ENCODE assay signal across 8 cellular contexts in genomic region chr22:23220485-23221350, GRCh38. TPM values are rescaled to one million over a fixed set of nuclear protein-coding genes. Genes with fewer than 3 reads are reported as not detected.
DNase-seq lines count a peak whose midpoint lies in the region; ATAC-seq and TF ChIP-seq lines count a peak whose summit lies in the region.

No MANE protein-coding gene starts in this region.

- H3K4me3 Mint-ChIP-seq in CD4-positive, CD25-positive, alpha-beta regulatory T cell: peak overlapping the region; percentile 82 to 90 (median 90)
- H3K4me3 Mint-ChIP-seq in T-helper 2 cell treated with Interferon-gamma antibody and Interleukin-4, amounts not matched to agents 5 μg/mL and 100 μg/mL, for 36 hours: peak overlapping the region; percentile 71
- no peak overlapping the region for H3K4me3 Mint-ChIP-seq in endothelial cell (ENCODE audit: unreplicated experiment)

- H3K4me1 Mint-ChIP-seq in CD4-positive, CD25-positive, alpha-beta regulatory T cell: peaks cover 8 to 96% (median 65%) of the 10 kb centered on the region in 4 donors
- H3K4me1 Mint-ChIP-seq in T-helper 2 cell treated with Interferon-gamma antibody and Interleukin-4, amounts not matched to agents 5 μg/mL and 100 μg/mL, for 36 hours (ENCODE audit: low read depth): peaks cover 80% of the 10 kb centered on the region
- H3K4me1 Mint-ChIP-seq in endothelial cell (ENCODE audit: unreplicated experiment): peaks cover 90% of the 10 kb centered on the region

- H3K36me3 ChIP-seq in CD4-positive, CD25-positive, alpha-beta regulatory T cell (ENCODE audit: control insufficient read depth, insufficient read depth, low read length): no peaks in the 10 kb centered on the region
- no peaks in the 10 kb centered on the region for H3K36me3 ChIP-seq in cardiac muscle cell

- no peaks in the 10 kb centered on the region for H3K27me3 ChIP-seq in CD4-positive, CD25-positive, alpha-beta regulatory T cell (ENCODE audit: control insufficient read depth, insufficient read depth, low read length)
- no peaks in the 10 kb centered on the region for H3K27me3 ChIP-seq in cardiac muscle cell

- H3K9me3 ChIP-seq in CD4-positive, CD25-positive, alpha-beta regulatory T cell (ENCODE audit: control insufficient read depth in 2 of 2, low read length in 2 of 2): no peaks in the 10 kb centered on the region
- H3K9me3 ChIP-seq in cardiac muscle cell (ENCODE audit: low read depth): no peaks in the 10 kb centered on the region

- ATAC-seq in CD4-positive, CD25-positive, alpha-beta regulatory T cell (ENCODE audit: low read depth in 2 of 2): peak; percentile 33 to 44
- no peak for ATAC-seq in HG03135 (IDR thresholded peaks at IDR 0.05; ENCODE audit: unreplicated experiment)
- ATAC-seq in GM18870 (IDR thresholded peaks at IDR 0.05; ENCODE audit: unreplicated experiment): no peak

- H3K4me3 ChIP-seq in CD4-positive, CD25-positive, alpha-beta regulatory T cell (ENCODE audit: low read depth, low read length): no peak overlapping the region
- H3K4me3 ChIP-seq in cardiac muscle cell: no peak overlapping the region

- H3K27ac ChIP-seq in CD4-positive, CD25-positive, alpha-beta regulatory T cell (ENCODE audit: insufficient read depth, low read length, poor library complexity, severe bottlenecking): peak overlapping the region; percentile 56
- H3K27ac ChIP-seq in cardiac muscle cell: peak overlapping the region; percentile 76

- H3K36me3 Mint-ChIP-seq in CD4-positive, CD25-positive, alpha-beta regulatory T cell: no peaks in the 10 kb centered on the region
- no peaks in the 10 kb centered on the region for H3K36me3 Mint-ChIP-seq in T-helper 2 cell treated with Interferon-gamma antibody and Interleukin-4, amounts not matched to agents 5 μg/mL and 100 μg/mL, for 36 hours (ENCODE audit: low read depth)
- peaks cover 4% of the 10 kb centered on the region for H3K36me3 Mint-ChIP-seq in endothelial cell (ENCODE audit: low read depth, unreplicated experiment)

- peaks cover 0 to 2% (median 0%) of the 10 kb centered on the region in 7 donors for H3K9me3 Mint-ChIP-seq in CD4-positive, CD25-positive, alpha-beta regulatory T cell
- H3K9me3 Mint-ChIP-seq in T-helper 2 cell treated with Interferon-gamma antibody and Interleukin-4, amounts not matched to agents 5 μg/mL and 100 μg/mL, for 36 hours: no peaks in the 10 kb centered on the region
- no peaks in the 10 kb centered on the region for H3K9me3 Mint-ChIP-seq in endothelial cell (ENCODE audit: unreplicated experiment)

- in situ Hi-C loops in G401 (cut with HindIII; ENCODE audit: low sequenced_read_pairs): no loop called here

- peak in 1 of 3 donors; percentile 60 for DNase-seq in CD4-positive, CD25-positive, alpha-beta regulatory T cell
- peak; percentile 74 for DNase-seq in GM20000 (ENCODE audit: low spot score)
- DNase-seq in T-helper 2 cell treated with Interferon-gamma antibody and Interleukin-4, amounts not matched to agents 5 μg/mL and 100 μg/mL, for 36 hours (ENCODE audit: low spot score): peak; percentile 12
- peak in 1 of 2 donors; percentile 75 for DNase-seq in cardiac muscle cell (ENCODE audit: low read depth in 1 of 2, low spot score in 1 of 2)
- no peak for DNase-seq in G401 (ENCODE audit: low spot score)
- DNase-seq in endothelial cell (ENCODE audit: low spot score): no peak

- no peaks in the 10 kb centered on the region for H3K27me3 Mint-ChIP-seq in CD4-positive, CD25-positive, alpha-beta regulatory T cell
- H3K27me3 Mint-ChIP-seq in T-helper 2 cell treated with Interferon-gamma antibody and Interleukin-4, amounts not matched to agents 5 μg/mL and 100 μg/mL, for 36 hours (ENCODE audit: low read depth): no peaks in the 10 kb centered on the region
- H3K27me3 Mint-ChIP-seq in endothelial cell (ENCODE audit: unreplicated experiment): peaks cover 12% of the 10 kb centered on the region

- TF ChIP-seq CTCF in GM20000 (IDR thresholded peaks at IDR 0.05; ENCODE audit: extremely low read depth, missing control alignments): no peak
- TF ChIP-seq CTCF in cardiac muscle cell (IDR thresholded peaks at IDR 0.05; ENCODE audit: low read depth, low read length): no peak
- no peak for TF ChIP-seq CTCF in endothelial cell (IDR thresholded peaks at IDR 0.05; ENCODE audit: unreplicated experiment)

- H3K4me1 ChIP-seq in CD4-positive, CD25-positive, alpha-beta regulatory T cell (ENCODE audit: control insufficient read depth, insufficient read depth, low read length, poor library complexity, severe bottlenecking): peaks cover 68% of the 10 kb centered on the region
- H3K4me1 ChIP-seq in cardiac muscle cell (ENCODE audit: low read depth): peaks cover 38% of the 10 kb centered on the region

- peak overlapping the region; percentile 88 to 95 (median 93) for H3K27ac Mint-ChIP-seq in CD4-positive, CD25-positive, alpha-beta regulatory T cell
- peak overlapping the region; percentile 91 for H3K27ac Mint-ChIP-seq in T-helper 2 cell treated with Interferon-gamma antibody and Interleukin-4, amounts not matched to agents 5 μg/mL and 100 μg/mL, for 36 hours
- no peak overlapping the region for H3K27ac Mint-ChIP-seq in endothelial cell (ENCODE audit: unreplicated experiment)

RNA-seq across cellular contexts. Expression of gene BCR, which starts 40.4 kb away (rescaled TPM):
- total RNA-seq in CD4-positive, CD25-positive, alpha-beta regulatory T cell: 66.3 TPM
- 1 to 10 TPM; 2.6 to 7.1 (median 2.8) TPM for polyA plus RNA-seq in CD4-positive, CD25-positive, alpha-beta regulatory T cell
- total RNA-seq in cardiac muscle cell: 40.9 and 53.1 TPM in 2 replicates
- 30.1 and 30.9 TPM in 2 replicates for polyA plus RNA-seq in cardiac muscle cell
- total RNA-seq in G401 (2014; rRNA removed; shearing (Covaris generic)): 32.4 and 55.9 TPM in 2 replicates
- total RNA-seq in endothelial cell (ENCODE audit: unreplicated experiment): 92.6 TPM

Comparison
In these comparisons a context has a peak if more than half of its experiments do, and no peak if none do; other contexts are left out.
1. ATAC-seq: peak in CD4-positive, CD25-positive, alpha-beta regulatory T cell (2 of 2); none in HG03135 (single experiment) and GM18870 (single experiment).
2. DNase-seq: peak in GM20000 (single experiment) and T-helper 2 cell treated with Interferon-gamma antibody and Interleukin-4, amounts not matched to agents 5 μg/mL and 100 μg/mL, for 36 hours (single experiment); none in G401 (single experiment) and endothelial cell (single experiment).